Comparison of ENCODE assay signal across 1 cellular context in genomic region chr1:8395433-8395866, GRCh38.
TF ChIP-seq lines count a peak whose summit lies in the region.

No MANE protein-coding gene starts in this region.

TF ChIP-seq in HCT116, 20 proteins besides CTCF, POLR2A, EP300 and RAD21 (continued from another document):
- TF ChIP-seq YY1 (IDR thresholded peaks at IDR 0.05; ENCODE audit: extremely low read depth, insufficient replicate concordance, low read depth, low read length) (no peak), SRF (IDR thresholded peaks at IDR 0.05; ENCODE audit: low read depth) (no peak)
